In genomic region chr4:76148142-76148849, GRCh38 we compare ENCODE assay signal across 1 cellular context.
TF ChIP-seq lines count a peak whose summit lies in the region.

Gene NUP54, minus strand, starts transcription at chr4:76148397. Its CDS starts 23 bp downstream, at chr4:76148374.

TF ChIP-seq in HepG2, 621 proteins besides CTCF, POLR2A, EP300 and RAD21 (continued from another document and continues in another):
- TF ChIP-seq ZNF280D (CRISPR knock-in tag; IDR thresholded peaks at IDR 0.05) (no peak), ZMAT5 (CRISPR knock-in tag; IDR thresholded peaks at IDR 0.05; ENCODE audit: borderline replicate concordance, low read depth) (no peak), ZFP36L2 (CRISPR knock-in tag; IDR thresholded peaks at IDR 0.05) (no peak), MAFG (CRISPR knock-in tag; IDR thresholded peaks at IDR 0.05) (no peak), FOXJ3 (CRISPR knock-in tag; IDR thresholded peaks at IDR 0.05; ENCODE audit: borderline replicate concordance) (peak; percentile 63; the same call in 1 of the 2 replicates), FOXM1 (CRISPR knock-in tag; IDR thresholded peaks at IDR 0.05) (no peak), SKI (IDR thresholded peaks at IDR 0.05; ENCODE audit: partially characterized antibody) (peak; percentile 58), LRRFIP1 (CRISPR knock-in tag; conservative IDR thresholded peaks at IDR 0.05) (peak; percentile 49; the same call in 1 of the 2 replicates), ZNF414 (CRISPR knock-in tag; IDR thresholded peaks at IDR 0.05) (peak; percentile 98), ZNF776 (CRISPR knock-in tag; IDR thresholded peaks at IDR 0.05) (no peak; the same call in 1 of the 2 replicates), ZSCAN20 (CRISPR knock-in tag; IDR thresholded peaks at IDR 0.05; ENCODE audit: borderline replicate concordance) (peak; percentile 49; the same call in 1 of the 2 replicates), ZSCAN5A (CRISPR knock-in tag; IDR thresholded peaks at IDR 0.05; ENCODE audit: borderline replicate concordance) (peak; percentile 87), ZNF614 (CRISPR knock-in tag; IDR thresholded peaks at IDR 0.05; ENCODE audit: borderline replicate concordance) (peak; percentile 89), ZNF556 (CRISPR knock-in tag; IDR thresholded peaks at IDR 0.05; ENCODE audit: borderline replicate concordance) (peak; percentile 98), NR3C1 (CRISPR knock-in tag; IDR thresholded peaks at IDR 0.05) (no peak), ZNF816 (CRISPR knock-in tag; IDR thresholded peaks at IDR 0.05; ENCODE audit: borderline replicate concordance) (no peak; the same call in 1 of the 2 replicates), SP2 (CRISPR knock-in tag; IDR thresholded peaks at IDR 0.05) (peak; percentile 74), E2F1 (CRISPR knock-in tag; IDR thresholded peaks at IDR 0.05) (peak; percentile 83), ZSCAN25 (CRISPR knock-in tag; IDR thresholded peaks at IDR 0.05) (peak; percentile 56; the same call in 1 of the 2 replicates), ZNF282 (IDR thresholded peaks at IDR 0.05; ENCODE audit: partially characterized antibody) (no peak), GLMP (CRISPR knock-in tag; IDR thresholded peaks at IDR 0.05; ENCODE audit: borderline replicate concordance) (no peak), ZNF563 (CRISPR knock-in tag; IDR thresholded peaks at IDR 0.05) (peak; percentile 94), ZNF326 (CRISPR knock-in tag; IDR thresholded peaks at IDR 0.05; ENCODE audit: borderline replicate concordance) (no peak), ZNF772 (CRISPR knock-in tag; IDR thresholded peaks at IDR 0.05) (peak; percentile 96), ZNF788 (CRISPR knock-in tag; IDR thresholded peaks at IDR 0.05; ENCODE audit: borderline replicate concordance) (peak; percentile 98), ELF3 (CRISPR knock-in tag; IDR thresholded peaks at IDR 0.05) (peak; percentile 85), GABPA (IDR thresholded peaks at IDR 0.05; ENCODE audit: low read depth, low read length) (peak; percentile 95), GABPA (CRISPR knock-in tag; IDR thresholded peaks at IDR 0.05; ENCODE audit: low read depth) (peak; percentile 98), SIX4 (CRISPR knock-in tag; IDR thresholded peaks at IDR 0.05) (peak; percentile 79), BRD4 (CRISPR knock-in tag; IDR thresholded peaks at IDR 0.05) (peak; percentile 89), DDIT3 (CRISPR knock-in tag; IDR thresholded peaks at IDR 0.05) (no peak), SP4 (CRISPR knock-in tag; IDR thresholded peaks at IDR 0.05) (peak; percentile 96), ZNF407 (CRISPR knock-in tag; IDR thresholded peaks at IDR 0.05; ENCODE audit: not compliant biosample characterization) (no peak), ZNF660 (CRISPR knock-in tag; IDR thresholded peaks at IDR 0.05; ENCODE audit: borderline replicate concordance, low read depth) (no peak), KMT2A (CRISPR knock-in tag; IDR thresholded peaks at IDR 0.05) (peak; percentile 98), ZNF75D (CRISPR knock-in tag; IDR thresholded peaks at IDR 0.05; ENCODE audit: borderline replicate concordance) (no peak), HNF4A (CRISPR knock-in tag; IDR thresholded peaks at IDR 0.05) (no peak), KDM3A (CRISPR knock-in tag; IDR thresholded peaks at IDR 0.05; ENCODE audit: low read depth) (peak; percentile 70; the same call in 1 of the 2 replicates), ZNF430 (CRISPR knock-in tag; IDR thresholded peaks at IDR 0.05) (peak; percentile 88; the same call in 1 of the 2 replicates), ZBTB44 (CRISPR knock-in tag; IDR thresholded peaks at IDR 0.05) (0 out of 2 replicates have a peak, but pooled peaks have one; percentile 62), ZNF781 (CRISPR knock-in tag; IDR thresholded peaks at IDR 0.05; ENCODE audit: borderline replicate concordance, not compliant biosample characterization) (peak; percentile 88), HDAC2 (CRISPR knock-in tag; IDR thresholded peaks at IDR 0.05) (peak; percentile 85)
